15 cellular contexts compared by ENCODE assay signal in the genomic region with DNA sequence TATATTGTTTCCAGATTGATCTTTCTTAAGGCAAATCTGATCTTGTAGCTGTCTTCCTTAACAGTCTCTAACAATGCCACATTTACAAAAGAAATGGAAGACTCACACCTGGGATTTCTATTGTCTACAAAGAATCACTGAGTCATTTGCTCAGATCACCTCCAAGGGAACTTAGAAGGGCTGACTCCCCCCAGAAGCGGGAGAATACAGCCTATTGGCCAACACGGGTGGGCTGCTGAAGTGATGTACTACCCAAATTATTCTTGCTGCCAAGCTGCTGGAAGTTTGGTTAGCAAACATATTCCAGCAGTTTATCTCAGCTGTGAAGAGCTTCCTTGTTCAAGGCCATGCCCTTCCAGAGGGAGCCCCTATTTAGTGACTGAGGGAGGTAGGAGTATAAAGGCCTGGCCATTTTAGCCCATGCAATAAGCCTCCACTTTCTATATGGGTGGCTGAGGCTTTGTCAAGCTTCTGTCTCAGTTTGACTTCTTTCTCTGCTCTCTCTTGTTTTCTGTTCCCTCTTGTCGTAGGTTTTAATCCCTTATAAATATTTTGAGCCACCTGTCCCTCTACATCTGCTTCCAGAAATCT.
A peak's percentile ranks its signal among the peaks of the same experiment; 100 is the strongest.
DNase-seq lines count a peak whose midpoint lies in the region; ATAC-seq, FAIRE-seq and TF ChIP-seq lines count a peak whose summit lies in the region.
"Had no signal": no experiment of that assay in that cellular context is flagged by ENCODE, and none has a peak within 500 bp of the region (broad histone marks: within the 10 kb centered on the region; RNA-seq: fewer than 3 reads in every experiment).

No MANE protein-coding gene starts in this region.

- CTCF ChIA-PET in H1 (lab: Charles Lee; ENCODE audit: partially characterized antibody), result interaction anchor here (1.2 to 1.5 kb wide), 2 partner anchors 20 to 26 kb away, joined by 4 to 7 read pairs; no protein-coding TSS in a partner anchor

- H3K4me2 ChIP-seq in GM23338 (peak overlapping the region; percentile 24; the same call in 1 of the 2 replicates), H1 (ENCODE audit: insufficient read depth in 1 of 2, low read depth in 2 of 2, low read length in 2 of 2) (peak overlapping the region; percentile 17 to 48; a peak in 2 of 4 replicates)
- H3K4me2 ChIP-seq: KMS-11 had no signal

- no peak overlapping the region for H2BK15ac ChIP-seq in H1 (ENCODE audit: low read length)

- no peaks in the 10 kb centered on the region for H3K79me1 ChIP-seq in H1 (ENCODE audit: low read depth, low read length)

- H3K56ac ChIP-seq in H1 (replicated peaks; ENCODE audit: insufficient read length, low read depth, low read length), result no peak overlapping the region

- no peaks in the 10 kb centered on the region for H3K27me3 Mint-ChIP-seq in GM23338 (ENCODE audit: insufficient read depth, low read depth, poor library complexity)
- H3K27me3 Mint-ChIP-seq: CD4-positive, alpha-beta T cell had no signal

- FAIRE-seq in H1 (lab: Jason Lieb, UNC), result no peak
- FAIRE-seq: D721Med had no signal

- no peak overlapping the region for H3K27ac ChIP-seq in GM23338 (ENCODE audit: low read depth)
- H3K27ac ChIP-seq in HUES48 (ENCODE audit: low read depth, low read length), result peak overlapping the region; percentile 66
- no peak overlapping the region for H3K27ac ChIP-seq in H1 (ENCODE audit: low read depth, low read length)
- H3K27ac ChIP-seq: C4-2B, KMS-11 had no signal

- no peak overlapping the region for H2BK12ac ChIP-seq in H1 (ENCODE audit: low read depth, low read length)

- peak overlapping the region; percentile 15; the same call in 1 of the 2 replicates for H2AFZ ChIP-seq in GM23338
- H2AFZ ChIP-seq in H1 (ENCODE audit: low read length), result no peak overlapping the region

- peaks cover 2% of the 10 kb centered on the region; the same call in 2 of the 3 replicates for H3K36me3 Mint-ChIP-seq in GM23338 (ENCODE audit: low read depth)

- H3K9me3 ChIP-seq in HUES48 (ENCODE audit: control insufficient read depth, insufficient read depth, low read length) (no peaks in the 10 kb centered on the region), H1 (ENCODE audit: insufficient read depth in 2 of 2, low read depth in 1 of 2, low read length in 1 of 2) (no peaks in the 10 kb centered on the region)
- H3K9me3 ChIP-seq: Caco-2 had no signal

- H3K27ac Mint-ChIP-seq in GM23338, result peak overlapping the region; percentile 21; the same call in 1 of the 2 replicates
- H3K27ac Mint-ChIP-seq: CD4-positive, alpha-beta T cell had no signal

- H3K4me1 ChIP-seq in GM23338 (ENCODE audit: insufficient read depth) (peaks cover 19% of the 10 kb centered on the region), HUES48 (ENCODE audit: control insufficient read depth, insufficient read depth, low read length) (peaks cover 27% of the 10 kb centered on the region), H1 (replicated peaks in 1 of 4; ENCODE audit: control insufficient read depth in 3 of 4, insufficient read depth in 4 of 4, low read length in 3 of 4) (peaks cover 0 to 5% (median 3%) of the 10 kb centered on the region in 4 experiments; a peak in 2 of 7 replicates)
- H3K4me1 ChIP-seq: Caco-2 had no signal

- no peak overlapping the region for H2BK120ac ChIP-seq in H1 (replicated peaks; ENCODE audit: low read depth, low read length)

- DNase-seq in GM23338 (ENCODE audit: low spot score), result peak; percentile 47
- no peak for DNase-seq in H1 (ENCODE audit: low read depth in 1 of 2, low spot score in 2 of 2)
- peak; percentile 12 for DNase-seq in iPS-NIHi11 (ENCODE audit: low spot score)
- DNase-seq in Ammon's horn (ENCODE audit: low spot score), result no peak
- DNase-seq in stimulated activated CD4-positive, alpha-beta T cell treated with anti-CD3 and anti-CD28 coated beads, Interleukin-2, amount 100 ng/mL, for 24 hours, result no peak
- no peak for DNase-seq in NCI-H1092 treated with DMSO at 0.1 percent for 48 hours (lab: John Stamatoyannopoulos, UW)
- DNase-seq: Caco-2; CD4-positive, alpha-beta T cell; DMS79 treated with DMSO at 0.1 percent for 48 hours; GF-D8; HCEC 1CT had no signal

- peak overlapping the region; percentile 63 for H2BK20ac ChIP-seq in H1 (ENCODE audit: low read length)

- no peak overlapping the region for H4K91ac ChIP-seq in H1 (replicated peaks; ENCODE audit: insufficient read length, low read length)

- 0 out of 2 replicates have a peak overlapping the region, but pooled peaks have one; percentile 28 for H2AK5ac ChIP-seq in H1 (ENCODE audit: low read depth, low read length)

- peaks cover 9% of the 10 kb centered on the region; the same call in 1 of the 2 replicates for H3K9me2 ChIP-seq in GM23338 (ENCODE audit: insufficient read depth)

- H3K79me2 ChIP-seq in GM23338 (replicated peaks; ENCODE audit: insufficient read depth) (no peaks in the 10 kb centered on the region), H1 (ENCODE audit: control insufficient read depth in 1 of 2, insufficient read depth in 2 of 2, low read length in 2 of 2) (no peaks in the 10 kb centered on the region)

- H3K9me3 Mint-ChIP-seq in GM23338, result no peaks in the 10 kb centered on the region
- H3K9me3 Mint-ChIP-seq: CD4-positive, alpha-beta T cell had no signal

- TF ChIP-seq EP300 in H1 (IDR thresholded peaks at IDR 0.05; ENCODE audit: borderline replicate concordance in 1 of 2, low read depth in 2 of 2, low read length in 2 of 2), result no peak

- H3K14ac ChIP-seq in H1 (ENCODE audit: insufficient read length), result no peak overlapping the region

- peak overlapping the region; percentile 49; the same call in 1 of the 2 replicates for H3K18ac ChIP-seq in H1 (ENCODE audit: extremely low read depth, low read length)

- H4K5ac ChIP-seq in H1 (ENCODE audit: insufficient read length, low read depth, low read length), result no peak overlapping the region

- no peaks in the 10 kb centered on the region for H3K23me2 ChIP-seq in H1 (ENCODE audit: low read depth, low read length)

- H4K8ac ChIP-seq in H1 (ENCODE audit: extremely low read depth, insufficient read depth, low read length), result no peak overlapping the region

- H3K9ac ChIP-seq in HUES48 (ENCODE audit: low read depth, low read length) (no peak overlapping the region), H1 (replicated peaks in 1 of 4; ENCODE audit: extremely low read depth in 1 of 4, low read depth in 3 of 4, low read length in 3 of 4) (no peak overlapping the region)
- H3K9ac ChIP-seq: KMS-11 had no signal

- no peak for TF ChIP-seq CTCF in GM23338 (conservative IDR thresholded peaks at IDR 0.05; ENCODE audit: low read depth in 2 of 2)
- no peak for TF ChIP-seq CTCF in H1 (IDR thresholded peaks at IDR 0.05; ENCODE audit: control extremely low read depth in 1 of 3, insufficient read depth in 1 of 3, low read depth in 1 of 3, low read length in 3 of 3)

- WGBS in H1 (ENCODE audit: extremely low coverage in 1 of 2, insufficient coverage in 1 of 2, insufficient read length in 1 of 2, insufficient replicate concordance in 2 of 2, low coverage in 1 of 2, low lambda C conversion rate in 2 of 2, missing lambda C conversion rate in 1 of 2), 2 experiments, result 58% methylated on average over 3 of the region's 3 CpGs; no CpG with 5 or more reads in 1 of the 2 experiments

- no peaks in the 10 kb centered on the region for H4K20me1 ChIP-seq in GM23338 (replicated peaks; ENCODE audit: insufficient read depth)
- no peaks in the 10 kb centered on the region for H4K20me1 ChIP-seq in H1 (replicated peaks in 1 of 2; ENCODE audit: control insufficient read depth in 1 of 2, insufficient read depth in 2 of 2, low read length in 2 of 2)

- no peak for TF ChIP-seq POLR2A in H1 (IDR thresholded peaks at IDR 0.05; ENCODE audit: control extremely low read depth in 1 of 2, low read depth in 2 of 2, low read length in 2 of 2)

- H3K4me3 Mint-ChIP-seq in GM23338, result no peak overlapping the region
- H3K4me3 Mint-ChIP-seq: CD4-positive, alpha-beta T cell had no signal

- peak; percentile 86 for ATAC-seq in GM23338

- no peak overlapping the region for H3K4me3 ChIP-seq in GM23338
- H3K4me3 ChIP-seq in HUES48 (ENCODE audit: low read depth, low read length), result 0 out of 2 replicates have a peak overlapping the region, but pooled peaks have one; percentile 23
- H3K4me3 ChIP-seq in H1 (ENCODE audit: extremely low read depth in 1 of 4, insufficient read depth in 2 of 4, low read depth in 3 of 4, low read length in 4 of 4), result no peak overlapping the region

- H2BK5ac ChIP-seq in H1 (ENCODE audit: low read depth, low read length), result no peak overlapping the region; the same call in 1 of the 2 replicates

- POLR2A ChIA-PET in H1 (lab: Charles Lee; ENCODE audit: partially characterized antibody), result interaction anchor here (2.4 kb wide), 1 partner anchor 8 kb away, joined by 9 read pairs; no protein-coding TSS in a partner anchor

- H3K36me3 ChIP-seq in GM23338 (ENCODE audit: insufficient read depth) (no peaks in the 10 kb centered on the region), HUES48 (ENCODE audit: control insufficient read depth, insufficient read depth, low read length) (no peaks in the 10 kb centered on the region), H1 (ENCODE audit: control insufficient read depth in 2 of 4, insufficient read depth in 4 of 4, low read length in 3 of 4) (no peaks in the 10 kb centered on the region)

- H3K4ac ChIP-seq in H1 (replicated peaks; ENCODE audit: insufficient read length, low read depth, low read length), result no peak overlapping the region

- no peaks in the 10 kb centered on the region for H3K27me3 ChIP-seq in GM23338 (ENCODE audit: insufficient read depth)
- H3K27me3 ChIP-seq in HUES48 (ENCODE audit: control insufficient read depth, insufficient read depth, low read length), result no peaks in the 10 kb centered on the region
- H3K27me3 ChIP-seq in H1 (replicated peaks in 1 of 4; ENCODE audit: control insufficient read depth in 3 of 4, extremely low read depth in 1 of 4, insufficient read depth in 3 of 4, low read length in 3 of 4), result no peaks in the 10 kb centered on the region

- peaks cover 19% of the 10 kb centered on the region for H3K4me1 Mint-ChIP-seq in GM23338

- H3F3A ChIP-seq in GM23338 (replicated peaks; ENCODE audit: low read depth), result no peaks in the 10 kb centered on the region

- no peak for TF ChIP-seq RAD21 in H1 (IDR thresholded peaks at IDR 0.05 in 1 of 2, conservative IDR thresholded peaks at IDR 0.05 in 1 of 2; ENCODE audit: low read depth in 2 of 2, low read length in 2 of 2)

- no peak overlapping the region for H3K23ac ChIP-seq in H1 (ENCODE audit: insufficient read length)

TF ChIP-seq in GM23338, 12 proteins besides CTCF, POLR2A, EP300 and RAD21 (continues in another document):
- no peak for TF ChIP-seq ZNF114 (CRISPR knock-in tag; IDR thresholded peaks at IDR 0.05)
- TF ChIP-seq STAT1 (IDR thresholded peaks at IDR 0.05; ENCODE audit: unreplicated experiment), result no peak
- no peak for TF ChIP-seq EZH2phosphoT487 (IDR thresholded peaks at IDR 0.05; ENCODE audit: unreplicated experiment)
- TF ChIP-seq POLR2AphosphoS5 (IDR thresholded peaks at IDR 0.05; ENCODE audit: low read depth), result no peak

TF ChIP-seq in H1, 55 proteins besides CTCF, POLR2A, EP300 and RAD21:
- TF ChIP-seq MAFK (IDR thresholded peaks at IDR 0.05; ENCODE audit: low read depth, low read length) (peak; percentile 32; the same call in 1 of the 2 replicates), ASH2L (IDR thresholded peaks at IDR 0.05; ENCODE audit: low read length) (no peak)

Comparison
In these comparisons a context has a peak if more than half of its experiments do, and no peak if none do; other contexts are left out.
1. DNase-seq: peak in GM23338 (single experiment) and iPS-NIHi11 (single experiment); none in H1 (0 of 2), Ammon's horn (single experiment), stimulated activated CD4-positive, alpha-beta T cell treated with anti-CD3 and anti-CD28 coated beads, Interleukin-2, amount 100 ng/mL, for 24 hours (0 of 2) and NCI-H1092 treated with DMSO at 0.1 percent for 48 hours (single experiment).